20 cellular contexts compared by ENCODE assay signal in genomic region chr9:134350416-134350994, GRCh38. TPM values are rescaled to one million over a fixed set of nuclear protein-coding genes. Genes with fewer than 3 reads are reported as not detected.
DNase-seq lines count a peak whose midpoint lies in the region; ATAC-seq and TF ChIP-seq lines count a peak whose summit lies in the region.
"Had no signal": no experiment of that assay in that cellular context is flagged by ENCODE, and none has a peak within 500 bp of the region (broad histone marks: within the 10 kb centered on the region; RNA-seq: fewer than 3 reads in every experiment).

No MANE protein-coding gene starts in this region.

- H4K8ac ChIP-seq in mesenchymal stem cell (ENCODE audit: low read length), result no peak overlapping the region

- ATAC-seq in WTC11, result no peak
- ATAC-seq: activated CD4-positive, CD25-positive, alpha-beta regulatory T cell treated with anti-CD3 and anti-CD28 coated beads, Interleukin-2, amount 50 U/mL, for 24 hours; activated CD8-positive, alpha-beta T cell treated with anti-CD3 and anti-CD28 coated beads for 36 hours; activated naive CD8-positive, alpha-beta T cell treated with anti-CD3 and anti-CD28 coated beads, Interleukin-2, amount 50 U/mL, for 24 hours; naive thymus-derived CD4-positive, alpha-beta T cell had no signal

- peak; percentile 65 for DNase-seq in NCI-H524 treated with DMSO at 0.1 percent for 48 hours (lab: John Stamatoyannopoulos, UW)
- DNase-seq in WTC11 (ENCODE audit: low spot score), result no peak
- no peak for DNase-seq in mesenchymal stem cell
- no peak for DNase-seq in NCI-H748 (lab: John Stamatoyannopoulos, UW; ENCODE audit: unreplicated experiment)
- DNase-seq in putamen (ENCODE audit: low spot score), result no peak
- DNase-seq in SK-N-DZ (ENCODE audit: low spot score), result no peak
- DNase-seq: activated CD8-positive, alpha-beta T cell treated with anti-CD3 and anti-CD28 coated beads for 36 hours; activated gamma-delta T cell; activated naive CD8-positive, alpha-beta T cell treated with anti-CD3 and anti-CD28 coated beads, Interleukin-2, amount 50 U/mL, for 24 hours; activated T-cell treated with anti-CD3 and anti-CD28 coated beads for 4 hours; CD8-positive, alpha-beta memory T cell; GF-D8; glutamatergic neuron; HFFc6; naive thymus-derived CD4-positive, alpha-beta T cell; NCI-H1105; NCI-H510A; T-helper 9 cell had no signal

- peak overlapping the region; percentile 62 for H4K91ac ChIP-seq in mesenchymal stem cell (ENCODE audit: low read length)

- H3K14ac ChIP-seq in mesenchymal stem cell (ENCODE audit: low read length in 2 of 2), result peak overlapping the region in 1 of 2 experiments; percentile 26

- H3K4ac ChIP-seq in mesenchymal stem cell (ENCODE audit: low read depth in 1 of 2, low read length in 2 of 2), result peak overlapping the region in 1 of 2 experiments; percentile 10

- H3K36me3 ChIP-seq in mesenchymal stem cell (ENCODE audit: control insufficient read depth in 1 of 2, insufficient read depth in 2 of 2, low read depth in 1 of 2, low read length in 2 of 2), result peaks cover 0 to 38% of the 10 kb centered on the region in 2 experiments

- H3K27ac ChIP-seq in mesenchymal stem cell (ENCODE audit: low read length, poor library complexity, severe bottlenecking) (no peak overlapping the region), temporal lobe (ENCODE audit: low read depth, low read length) (peak overlapping the region; percentile 36)

- H3K4me2 ChIP-seq in mesenchymal stem cell (ENCODE audit: low read length, poor library complexity, severe bottlenecking), result no peak overlapping the region

- no peak overlapping the region for H2BK120ac ChIP-seq in mesenchymal stem cell (ENCODE audit: low read depth, low read length)

- H3K4me3 Mint-ChIP-seq in WTC11, result no peak overlapping the region
- H3K4me3 Mint-ChIP-seq: activated CD8-positive, alpha-beta T cell treated with anti-CD3 and anti-CD28 coated beads for 36 hours; activated naive CD8-positive, alpha-beta T cell treated with anti-CD3 and anti-CD28 coated beads, Interleukin-2, amount 50 U/mL, for 24 hours; CD8-positive, alpha-beta memory T cell; HFFc6; naive thymus-derived CD4-positive, alpha-beta T cell had no signal

- no peak overlapping the region for H2BK5ac ChIP-seq in mesenchymal stem cell (ENCODE audit: low read depth, low read length, poor library complexity, severe bottlenecking)

- 85% methylated on average over 19 of the region's 20 CpGs for WGBS in mesenchymal stem cell

- H3K27me3 Mint-ChIP-seq in WTC11 (ENCODE audit: low read depth), result no peaks in the 10 kb centered on the region
- H3K27me3 Mint-ChIP-seq: activated CD8-positive, alpha-beta T cell treated with anti-CD3 and anti-CD28 coated beads for 36 hours; activated naive CD8-positive, alpha-beta T cell treated with anti-CD3 and anti-CD28 coated beads, Interleukin-2, amount 50 U/mL, for 24 hours; CD8-positive, alpha-beta memory T cell; naive thymus-derived CD4-positive, alpha-beta T cell had no signal

- no peak overlapping the region for H3K23ac ChIP-seq in mesenchymal stem cell (ENCODE audit: low read length in 2 of 2)

- H3K9me3 ChIP-seq in mesenchymal stem cell (ENCODE audit: control insufficient read depth, low read length), result no peaks in the 10 kb centered on the region

- POLR2A ChIA-PET in WTC11 (lab: Charles Lee), result interaction anchor here (0.6 kb wide), 1 partner anchor 25 kb away, joined by 3 read pairs; no protein-coding TSS in a partner anchor

- H3K18ac ChIP-seq in mesenchymal stem cell (ENCODE audit: low read depth in 1 of 2, low read length in 2 of 2), result peak overlapping the region; percentile 14 to 67

- peak overlapping the region; percentile 65 for H2BK15ac ChIP-seq in mesenchymal stem cell (ENCODE audit: low read depth, poor library complexity, severe bottlenecking)

- no peaks in the 10 kb centered on the region for H3K27me3 ChIP-seq in mesenchymal stem cell (ENCODE audit: control insufficient read depth in 1 of 2, insufficient read depth in 1 of 2, low read length in 2 of 2)

- no peaks in the 10 kb centered on the region for H3K36me3 Mint-ChIP-seq in WTC11
- H3K36me3 Mint-ChIP-seq: CD8-positive, alpha-beta memory T cell; naive thymus-derived CD4-positive, alpha-beta T cell had no signal

- no peak overlapping the region for H2AK5ac ChIP-seq in mesenchymal stem cell (ENCODE audit: low read length, severe bottlenecking)

- H3K4me1 Mint-ChIP-seq in WTC11, result peaks cover 7% of the 10 kb centered on the region; the same call in 1 of the 2 replicates
- H3K4me1 Mint-ChIP-seq: activated naive CD8-positive, alpha-beta T cell treated with anti-CD3 and anti-CD28 coated beads, Interleukin-2, amount 50 U/mL, for 24 hours had no signal

- TF ChIP-seq CTCF in WTC11 (IDR thresholded peaks at IDR 0.05), result no peak

- no peak overlapping the region for H2AFZ ChIP-seq in mesenchymal stem cell (ENCODE audit: low read depth, low read length)

- H3K4me3 ChIP-seq in mesenchymal stem cell (ENCODE audit: insufficient read depth in 1 of 2, low read depth in 1 of 2, low read length in 2 of 2), result no peak overlapping the region

- H2BK12ac ChIP-seq in mesenchymal stem cell (ENCODE audit: low read length in 2 of 2), result peak overlapping the region in 1 of 2 experiments; percentile 38

- peak overlapping the region; percentile 65; the same call in 1 of the 2 replicates for H3K27ac Mint-ChIP-seq in WTC11
- H3K27ac Mint-ChIP-seq: activated CD8-positive, alpha-beta T cell treated with anti-CD3 and anti-CD28 coated beads for 36 hours; activated naive CD8-positive, alpha-beta T cell treated with anti-CD3 and anti-CD28 coated beads, Interleukin-2, amount 50 U/mL, for 24 hours; CD8-positive, alpha-beta memory T cell; HFFc6; naive thymus-derived CD4-positive, alpha-beta T cell had no signal

- H3K9ac ChIP-seq in mesenchymal stem cell (ENCODE audit: low read length), result no peak overlapping the region

- CTCF ChIA-PET in WTC11 (lab: Charles Lee), result interaction anchor here (0.7 kb wide), 1 partner anchor 175 kb away, joined by 3 read pairs; no protein-coding TSS in a partner anchor

- H3K79me1 ChIP-seq in mesenchymal stem cell (replicated peaks; ENCODE audit: low read length, poor library complexity, severe bottlenecking), result peaks cover 78% of the 10 kb centered on the region

- no peaks in the 10 kb centered on the region for H3K9me3 Mint-ChIP-seq in WTC11
- H3K9me3 Mint-ChIP-seq: activated CD8-positive, alpha-beta T cell treated with anti-CD3 and anti-CD28 coated beads for 36 hours; activated naive CD8-positive, alpha-beta T cell treated with anti-CD3 and anti-CD28 coated beads, Interleukin-2, amount 50 U/mL, for 24 hours; CD8-positive, alpha-beta memory T cell; HFFc6; naive thymus-derived CD4-positive, alpha-beta T cell had no signal

- peaks cover 65% of the 10 kb centered on the region for H3K4me1 ChIP-seq in mesenchymal stem cell (ENCODE audit: control insufficient read depth, insufficient read depth, low read depth, low read length)

TF ChIP-seq in WTC11, 78 proteins besides CTCF, POLR2A, EP300 and RAD21:
- TF ChIP-seq IRF1 (CRISPR knock-in tag; IDR thresholded peaks at IDR 0.05), result no peak
- no peak for TF ChIP-seq SP1 (CRISPR knock-in tag; conservative IDR thresholded peaks at IDR 0.05)
- TF ChIP-seq HMGA2 (CRISPR knock-in tag; IDR thresholded peaks at IDR 0.05), result no peak
- TF ChIP-seq FOXP1 (CRISPR knock-in tag; IDR thresholded peaks at IDR 0.05; ENCODE audit: borderline replicate concordance), result 0 out of 2 replicates have a peak, but pooled peaks have one; percentile 50
- no peak for TF ChIP-seq TEAD1 (CRISPR knock-in tag; IDR thresholded peaks at IDR 0.05)
TF ChIP-seq in WTC11: peak in this region for 1.

RNA-seq across cellular contexts. Expression of gene RXRA, which starts 24.2 kb away (rescaled TPM):
- total RNA-seq in WTC11 (2021), result 24.9 to 27.5 TPM (median 25.0 TPM) in 3 replicates
- 37.8 TPM for polyA plus RNA-seq in mesenchymal stem cell (2013, experiment 1 of 2)
- polyA plus RNA-seq in mesenchymal stem cell (2013, experiment 2 of 2), result 38.3 TPM
- 5.4 TPM for total RNA-seq in temporal lobe
- polyA plus RNA-seq in SK-N-DZ (2014; cell fraction: cytosol; rRNA removed), result 4.3 and 5.7 TPM in 2 replicates
- polyA plus RNA-seq in SK-N-DZ (2014; cell fraction: nucleus; rRNA removed), result 3.2 and 3.3 TPM in 2 replicates
